22 cellular contexts compared by ENCODE assay signal in genomic region chr15:40984406-40984805, GRCh38. TPM values are rescaled to one million over a fixed set of nuclear protein-coding genes. Genes with fewer than 3 reads are reported as not detected.
DNase-seq lines count a peak whose midpoint lies in the region; FAIRE-seq and TF ChIP-seq lines count a peak whose summit lies in the region.
"Had no signal": no experiment of that assay in that cellular context is flagged by ENCODE, and none has a peak within 500 bp of the region (broad histone marks: within the 10 kb centered on the region; RNA-seq: fewer than 3 reads in every experiment).

No MANE protein-coding gene starts in this region.

- no peaks in the 10 kb centered on the region for H4K20me1 ChIP-seq in endothelial cell of umbilical vein (replicated peaks; ENCODE audit: control insufficient read depth, extremely low read depth, insufficient read depth, low read length)
- no peaks in the 10 kb centered on the region for H4K20me1 ChIP-seq in osteoblast (ENCODE audit: insufficient read depth, low read length)
- H4K20me1 ChIP-seq in OCI-LY7 (ENCODE audit: insufficient read depth, low read length), result no peaks in the 10 kb centered on the region

- DNase-seq in SJSA1 (ENCODE audit: low read depth in 1 of 2, low spot score in 2 of 2) (no peak), endothelial cell of umbilical vein (ENCODE audit: low read depth, low spot score) (no peak), osteoblast (ENCODE audit: insufficient read length, low spot score, missing footprints) (no peak), GM19238 (ENCODE audit: insufficient read length, low spot score) (no peak), UCSD-AML1 (lab: John Stamatoyannopoulos, UW; ENCODE audit: unreplicated experiment) (no peak), OCI-LY7 (ENCODE audit: low spot score) (no peak)
- DNase-seq in effector CD4-positive, alpha-beta T cell, result no peak
- DNase-seq: 8988T; Calu3; CD8-positive, alpha-beta memory T cell; DMS153; NCI-H1105; NCI-H146; NCI-H2029; NCI-H2171 treated with DMSO at 0.1 percent for 48 hours; NCI-H524 treated with DMSO at 0.1 percent for 48 hours had no signal

- no peak for FAIRE-seq in endothelial cell of umbilical vein (lab: Jason Lieb, UNC)
- FAIRE-seq: GM12892, H1, HTR-8/SVneo had no signal

- TF ChIP-seq CTCF in endothelial cell of umbilical vein (IDR thresholded peaks at IDR 0.05; ENCODE audit: extremely low read depth in 1 of 2, insufficient read depth in 1 of 2, low read depth in 1 of 2, low read length in 2 of 2) (no peak), osteoblast (IDR thresholded peaks at IDR 0.05; ENCODE audit: extremely low read depth, low read depth, low read length) (no peak), OCI-LY7 (conservative IDR thresholded peaks at IDR 0.05; ENCODE audit: low read length) (no peak)

- CTCF ChIA-PET in endothelial cell of umbilical vein (lab: Charles Lee), result interaction anchor here (1.7 to 6.2 kb wide), 4 partner anchors 31 to 79 kb away, joined by 4 to 63 read pairs (median 43); partner anchors contain the start of gene CHAC1
- CTCF ChIA-PET in OCI-LY7 (lab: Charles Lee; ENCODE audit: unreplicated experiment), result no interaction called here

- no peak overlapping the region for H3K9ac ChIP-seq in endothelial cell of umbilical vein (replicated peaks; ENCODE audit: extremely low read depth, insufficient read depth, low read length)
- H3K9ac ChIP-seq: KMS-11 had no signal

- intact Hi-C loops in endothelial cell of umbilical vein (cut with micrococcal nuclease), result no loop called here
- intact Hi-C loops in OCI-LY7 (cut with micrococcal nuclease; ENCODE audit: unreplicated experiment), result no loop called here

- H3K36me3 ChIP-seq in ACC112 (ENCODE audit: insufficient read depth, low read length) (peaks cover 30% of the 10 kb centered on the region), SJSA1 (peaks cover 91% of the 10 kb centered on the region), endothelial cell of umbilical vein (ENCODE audit: control insufficient read depth in 2 of 2, extremely low read depth in 1 of 2, insufficient read depth in 2 of 2, low read length in 2 of 2) (peaks cover 17 to 30% of the 10 kb centered on the region in 2 experiments), osteoblast (ENCODE audit: insufficient read depth, low read length) (peaks cover 71% of the 10 kb centered on the region), OCI-LY7 (ENCODE audit: insufficient read depth, low read length) (peaks cover 99% of the 10 kb centered on the region)

- H3K4me3 ChIP-seq in ACC112 (ENCODE audit: low read depth, low read length) (no peak overlapping the region), SJSA1 (no peak overlapping the region), endothelial cell of umbilical vein (replicated peaks in 1 of 3; ENCODE audit: insufficient read depth in 1 of 3, low read depth in 1 of 3, low read length in 3 of 3) (no peak overlapping the region), osteoblast (ENCODE audit: insufficient read depth, low read length) (no peak overlapping the region), OCI-LY7 (ENCODE audit: low read depth, low read length, poor library complexity, severe bottlenecking) (no peak overlapping the region)

- H3K79me2 ChIP-seq in ACC112 (ENCODE audit: control insufficient read depth, insufficient read depth, low read length, unreplicated experiment), result no peaks in the 10 kb centered on the region
- H3K79me2 ChIP-seq in endothelial cell of umbilical vein (ENCODE audit: control insufficient read depth, insufficient read depth, low read length), result no peaks in the 10 kb centered on the region
- H3K79me2 ChIP-seq in osteoblast (ENCODE audit: insufficient read depth, low read length), result peaks cover 5% of the 10 kb centered on the region
- no peaks in the 10 kb centered on the region for H3K79me2 ChIP-seq in OCI-LY7 (ENCODE audit: insufficient read depth, low read depth, low read length)

- no peaks in the 10 kb centered on the region for H3K27me3 ChIP-seq in ACC112 (ENCODE audit: insufficient read depth, low read length)
- no peaks in the 10 kb centered on the region for H3K27me3 ChIP-seq in SJSA1 (replicated peaks)
- H3K27me3 ChIP-seq in endothelial cell of umbilical vein (ENCODE audit: control insufficient read depth in 2 of 2, insufficient read depth in 2 of 2, low read length in 2 of 2), result no peaks in the 10 kb centered on the region
- no peaks in the 10 kb centered on the region for H3K27me3 ChIP-seq in osteoblast (ENCODE audit: insufficient read depth, low read length)

- H2AFZ ChIP-seq in ACC112 (ENCODE audit: low read length, unreplicated experiment) (no peak overlapping the region), endothelial cell of umbilical vein (ENCODE audit: low read depth, low read length) (no peak overlapping the region), osteoblast (ENCODE audit: low read length) (no peak overlapping the region), OCI-LY7 (ENCODE audit: low read length) (no peak overlapping the region)

- H3K4me2 ChIP-seq in endothelial cell of umbilical vein (ENCODE audit: insufficient read depth, low read length) (no peak overlapping the region), osteoblast (ENCODE audit: insufficient read depth, low read length) (peak overlapping the region; percentile 60), OCI-LY7 (ENCODE audit: low read length) (no peak overlapping the region)
- H3K4me2 ChIP-seq: KMS-11 had no signal

- H3K9me1 ChIP-seq in endothelial cell of umbilical vein (replicated peaks; ENCODE audit: control insufficient read depth, extremely low read depth, insufficient read depth, low read length), result no peaks in the 10 kb centered on the region

- BruUV-seq in endothelial cell of umbilical vein (replicated peaks; lab: Mats Ljungman, UMichigan) (no TSS peak), OCI-LY7 (replicated peaks; lab: Mats Ljungman, UMichigan) (no TSS peak)

- no peaks in the 10 kb centered on the region for H3K9me2 ChIP-seq in OCI-LY7 (ENCODE audit: insufficient read depth, low read length)

- H3K27ac ChIP-seq in ACC112 (ENCODE audit: low read depth, low read length) (peak overlapping the region; percentile 71), SJSA1 (peak overlapping the region; percentile 66), endothelial cell of umbilical vein (ENCODE audit: insufficient read depth, low read depth, low read length) (peak overlapping the region; percentile 94), osteoblast (ENCODE audit: low read depth, low read length) (peak overlapping the region; percentile 96), OCI-LY7 (ENCODE audit: low read depth, low read length, poor library complexity, severe bottlenecking) (no peak overlapping the region)
- H3K27ac ChIP-seq: C4-2B, KMS-11 had no signal

- H3K4me1 ChIP-seq in ACC112 (ENCODE audit: control insufficient read depth, insufficient read depth, low read length, unreplicated experiment), result peaks cover 29% of the 10 kb centered on the region
- peaks cover 46% of the 10 kb centered on the region for H3K4me1 ChIP-seq in SJSA1 (replicated peaks)
- H3K4me1 ChIP-seq in endothelial cell of umbilical vein (ENCODE audit: control insufficient read depth, extremely low read depth, insufficient read depth, low read length), result peaks cover 40% of the 10 kb centered on the region
- peaks cover 49% of the 10 kb centered on the region for H3K4me1 ChIP-seq in osteoblast (ENCODE audit: insufficient read depth, low read length)
- H3K4me1 ChIP-seq in OCI-LY7 (ENCODE audit: insufficient read depth, low read length, poor library complexity, severe bottlenecking), result no peaks in the 10 kb centered on the region

- POLR2A ChIA-PET in endothelial cell of umbilical vein (lab: Charles Lee), result no interaction called here
- POLR2A ChIA-PET in OCI-LY7 (lab: Charles Lee), result no interaction called here

- H3K9me3 ChIP-seq in SJSA1 (replicated peaks) (no peaks in the 10 kb centered on the region), endothelial cell of umbilical vein (replicated peaks; ENCODE audit: control insufficient read depth, insufficient read depth, low read length) (no peaks in the 10 kb centered on the region), osteoblast (ENCODE audit: low read depth, low read length) (no peaks in the 10 kb centered on the region), OCI-LY7 (ENCODE audit: low read length) (no peaks in the 10 kb centered on the region)

- dilution Hi-C loops in endothelial cell of umbilical vein (cut with MboI; ENCODE audit: extremely low pct_ligation_motif_present, low sequenced_read_pairs), result no loop called here

- TF ChIP-seq POLR2A in endothelial cell of umbilical vein (IDR thresholded peaks at IDR 0.05; ENCODE audit: low read depth, low read length), result no peak

TF ChIP-seq in endothelial cell of umbilical vein, 7 proteins besides CTCF, POLR2A, EP300 and RAD21 (continues in another document):
- TF ChIP-seq GATA2 (IDR thresholded peaks at IDR 0.05; ENCODE audit: insufficient read depth, insufficient read length, low read depth, low read length) (no peak), EZH2 (IDR thresholded peaks at IDR 0.05; ENCODE audit: borderline replicate concordance, low read depth, low read length, severe bottlenecking) (no peak)

RNA-seq across cellular contexts. Expression of gene CHAC1, which starts 31.1 kb away (rescaled TPM):
- total RNA-seq in SJSA1 (2014; rRNA removed; shearing (Covaris generic)), result 1.6 and 1.9 TPM in 2 replicates
- total RNA-seq in endothelial cell of umbilical vein, result 4.6 and 5.6 TPM in 2 replicates
- polyA plus RNA-seq in endothelial cell of umbilical vein, result 18.9 and 25.7 TPM in 2 replicates
- 13.1 and 22.6 TPM in 2 replicates for polyA plus RNA-seq in endothelial cell of umbilical vein (2011; cell fraction: cytosol; rRNA removed)
- polyA plus RNA-seq in endothelial cell of umbilical vein (2011; cell fraction: nucleus; rRNA removed), result 25.1 and 29.0 TPM in 2 replicates
- 3.2 and 4.3 TPM in 2 replicates for polyA plus RNA-seq in endothelial cell of umbilical vein (2012)
- polyA minus RNA-seq in endothelial cell of umbilical vein, result 10.6 and 13.9 TPM in 2 replicates
- polyA minus RNA-seq in endothelial cell of umbilical vein (2011; cell fraction: cytosol; rRNA and poly(A)+ RNA removed), result 31.1 TPM
- polyA minus RNA-seq in endothelial cell of umbilical vein (2011; cell fraction: nucleus; rRNA and poly(A)+ RNA removed), result 22.0 and 32.1 TPM in 2 replicates
- total RNA-seq in osteoblast, result 30.0 and 30.1 TPM in 2 replicates
- 40.4 and 41.4 TPM in 2 replicates for total RNA-seq in OCI-LY7 (2014; rRNA removed; shearing (Covaris generic))
- total RNA-seq in OCI-LY7 (2022), result 35.3 and 55.6 TPM in 2 replicates
- polyA plus RNA-seq: CD8-positive, alpha-beta memory T cell had no signal

RNA-seq across cellular contexts. Expression of gene DLL4, which starts 55.3 kb away (rescaled TPM):
- total RNA-seq in SJSA1 (2014; rRNA removed; shearing (Covaris generic)), result not detected in 2 replicates
- total RNA-seq in endothelial cell of umbilical vein (55.2 and 75.8 TPM in 2 replicates), osteoblast (not detected in 2 replicates), OCI-LY7 (2022) (0.15 TPM in 1 of 2 replicates, not detected in the other)
- polyA plus RNA-seq in endothelial cell of umbilical vein, result 25.5 and 57.8 TPM in 2 replicates
- polyA plus RNA-seq in endothelial cell of umbilical vein (2011; cell fraction: cytosol; rRNA removed), result 26.3 and 26.9 TPM in 2 replicates
- 173 and 179 TPM in 2 replicates for polyA plus RNA-seq in endothelial cell of umbilical vein (2011; cell fraction: nucleus; rRNA removed)
- polyA plus RNA-seq in endothelial cell of umbilical vein (2012), result 3.9 and 5.5 TPM in 2 replicates
- polyA minus RNA-seq in endothelial cell of umbilical vein, result 41.3 and 85.8 TPM in 2 replicates
- 7.6 TPM for polyA minus RNA-seq in endothelial cell of umbilical vein (2011; cell fraction: cytosol; rRNA and poly(A)+ RNA removed)
- 142 and 155 TPM in 2 replicates for polyA minus RNA-seq in endothelial cell of umbilical vein (2011; cell fraction: nucleus; rRNA and poly(A)+ RNA removed)
- 0.19 TPM in 1 of 2 replicates, not detected in the other for total RNA-seq in OCI-LY7 (2014; rRNA removed; shearing (Covaris generic))
- total RNA-seq: Calu3; CD8-positive, alpha-beta memory T cell had no signal
- polyA plus RNA-seq: CD8-positive, alpha-beta memory T cell had no signal

Comparison
In these comparisons a context has a peak if more than half of its experiments do, and no peak if none do; other contexts are left out.
1. RNA of gene DLL4, which starts 55.3 kb away (total RNA-seq): 55.2 to 75.8 TPM in endothelial cell of umbilical vein; 0.15 to 0.19 TPM in OCI-LY7, not detected in SJSA1 and not detected in osteoblast; every median in the first group is over 10 times any median in the second.